Comparison of ENCODE assay signal across 21 cellular contexts in genomic region chrX:13103914-13104274, GRCh38. TPM values are rescaled to one million over a fixed set of nuclear protein-coding genes. Genes with fewer than 3 reads are reported as not detected.
"Had no signal": no experiment of that assay in that cellular context is flagged by ENCODE, and none has a peak within 500 bp of the region (broad histone marks: within the 10 kb centered on the region; RNA-seq: fewer than 3 reads in every experiment).

No MANE protein-coding gene starts in this region.

- H3K27me3 ChIP-seq: Peyer's patch, SJCRH30 had no signal

- H3K9ac ChIP-seq: KMS-11 had no signal

- H3K4me1 ChIP-seq: SJCRH30 had no signal

- H3K4me3 ChIP-seq: Peyer's patch, SJCRH30 had no signal

- H3K36me3 ChIP-seq: Peyer's patch, SJCRH30 had no signal

- DNase-seq: Kasumi-1, MM.1S, NCI-H1092 treated with DMSO at 0.1 percent for 48 hours, NCI-H1436, NCI-H187, NCI-H2029, NCI-H2081 treated with DMSO at 0.1 percent for 48 hours, NCI-H2171, NCI-H226, NCI-H446, NCI-H510A, NCI-H524 treated with DMSO at 0.1 percent for 48 hours, NCI-H69, NCI-H774, Peyer's patch, SHP77 treated with DMSO at 0.1 percent for 48 hours, SJCRH30 had no signal

- ATAC-seq: Right ventricle myocardium inferior had no signal

- H3K9me3 ChIP-seq: Peyer's patch, SJCRH30 had no signal

- H3K4me2 ChIP-seq: KMS-11 had no signal

- H3K27ac ChIP-seq: KMS-11, Peyer's patch, SJCRH30 had no signal

RNA-seq across cellular contexts. Expression of gene FAM9C, which starts 59.5 kb away (rescaled TPM):
- total RNA-seq: HT-29, M059J had no signal
